In the genomic region with DNA sequence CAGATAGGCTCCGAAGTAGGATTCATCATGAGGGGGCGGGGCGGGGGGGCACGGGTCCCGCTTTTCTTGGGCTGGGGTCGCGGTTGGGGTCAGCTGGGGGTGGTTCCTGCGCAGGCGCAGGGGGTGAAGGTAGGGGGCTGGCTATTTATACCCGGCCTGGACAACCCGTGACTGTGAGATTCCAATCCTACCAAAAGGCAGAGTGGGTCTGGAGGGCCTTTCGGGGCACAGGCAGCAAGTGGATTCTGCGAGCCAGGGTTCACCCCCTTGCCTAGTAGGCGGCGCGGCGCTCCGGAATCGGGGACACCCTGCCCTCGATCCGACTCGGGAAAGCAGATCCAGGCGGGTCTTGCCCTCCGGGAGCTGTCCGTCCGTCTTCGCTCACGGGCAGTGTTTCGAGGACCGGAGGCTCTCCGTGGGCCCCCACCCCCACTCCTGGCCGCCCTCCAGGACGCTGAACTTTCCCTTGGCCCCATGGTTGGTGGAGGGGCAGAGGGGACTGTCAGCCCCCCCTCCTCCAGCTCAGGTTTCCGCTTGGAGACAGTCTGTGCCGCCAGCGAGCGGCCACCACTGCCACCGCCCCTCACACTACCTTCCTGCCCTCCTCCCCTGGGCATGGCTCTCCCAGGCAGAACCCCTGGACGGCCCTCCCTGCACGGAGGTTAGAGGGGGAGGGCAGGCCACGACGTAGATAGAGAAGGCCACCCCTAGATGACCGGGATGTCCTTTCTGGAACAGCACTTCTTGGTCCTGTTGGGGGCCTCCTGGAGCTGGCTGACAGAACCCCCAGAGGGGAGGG, we compare ENCODE assay signal across 8 cellular contexts. TPM values are rescaled to one million over a fixed set of nuclear protein-coding genes. Genes with fewer than 3 reads are reported as not detected.
DNase-seq lines count a peak whose midpoint lies in the region; ATAC-seq and TF ChIP-seq lines count a peak whose summit lies in the region.

No MANE protein-coding gene starts in this region.

- no peaks in the 10 kb centered on the region for H3F3A ChIP-seq in PC-3 (ENCODE audit: low read length, unreplicated experiment)

- no peak for TF ChIP-seq CTCF in CD8-positive, alpha-beta T cell (IDR thresholded peaks at IDR 0.05)
- no peak for TF ChIP-seq CTCF in PC-3 (conservative IDR thresholded peaks at IDR 0.05; ENCODE audit: low read depth, low read length)
- no peak for TF ChIP-seq CTCF in nephron progenitor cell (IDR thresholded peaks at IDR 0.05)

- peaks cover 17% of the 10 kb centered on the region for H3K27me3 Mint-ChIP-seq in CD8-positive, alpha-beta T cell (ENCODE audit: low read depth)
- H3K27me3 Mint-ChIP-seq in nephron progenitor cell (ENCODE audit: low read depth, poor library complexity), result peaks cover 25% of the 10 kb centered on the region

- H3K4me2 ChIP-seq in PC-3 (ENCODE audit: low read length), result peak overlapping the region; percentile 100

- H3K4me3 ChIP-seq in CD8-positive, alpha-beta T cell (ENCODE audit: low read depth, low read length), result peak overlapping the region; percentile 46
- H3K4me3 ChIP-seq in PC-3 (ENCODE audit: low read length), result peak overlapping the region; percentile 71

- H4K20me1 ChIP-seq in PC-3 (ENCODE audit: low read length), result no peaks in the 10 kb centered on the region

- no peak for TF ChIP-seq POLR2A in erythroblast (IDR thresholded peaks at IDR 0.05; ENCODE audit: low read length)

- H3K4me1 ChIP-seq in CD8-positive, alpha-beta T cell (ENCODE audit: insufficient read depth, low read length), result peaks cover 25% of the 10 kb centered on the region
- H3K4me1 ChIP-seq in PC-3 (ENCODE audit: insufficient read depth, low read length), result peaks cover 10% of the 10 kb centered on the region

- no peaks in the 10 kb centered on the region for H3K36me3 Mint-ChIP-seq in CD8-positive, alpha-beta T cell
- H3K36me3 Mint-ChIP-seq in nephron progenitor cell (ENCODE audit: low read depth), result peaks cover 9% of the 10 kb centered on the region

- ATAC-seq in CD8-positive, alpha-beta T cell, result no peak
- ATAC-seq in PC-3 (no peak), GM19397 (IDR thresholded peaks at IDR 0.05; ENCODE audit: unreplicated experiment) (no peak), HG02852 (IDR thresholded peaks at IDR 0.05; ENCODE audit: unreplicated experiment) (no peak)

- POLR2A ChIA-PET in CD8-positive, alpha-beta T cell (lab: Charles Lee), result interaction anchor here (0.6 to 2.2 kb wide), 5 partner anchors 14 to 199 kb away, joined by 3 to 8 read pairs (median 4); partner anchors contain the start of genes ACADVL, ACAP1, DLG4 and SLC35G6
- POLR2A ChIA-PET in PC-3 (lab: Charles Lee; ENCODE audit: unreplicated experiment), result no interaction called here

- H3K9me3 ChIP-seq in CD8-positive, alpha-beta T cell (ENCODE audit: low read length), result no peaks in the 10 kb centered on the region
- no peaks in the 10 kb centered on the region for H3K9me3 ChIP-seq in PC-3 (ENCODE audit: low read length)

- no peaks in the 10 kb centered on the region for H3K27me3 ChIP-seq in CD8-positive, alpha-beta T cell (ENCODE audit: insufficient read depth, low read length)
- H3K27me3 ChIP-seq in PC-3 (ENCODE audit: low read length), result no peaks in the 10 kb centered on the region

- no peaks in the 10 kb centered on the region for H3K9me2 ChIP-seq in PC-3 (replicated peaks; ENCODE audit: low read length)

- H3K79me2 ChIP-seq in PC-3 (ENCODE audit: low read length), result no peaks in the 10 kb centered on the region

- BruUV-seq in PC-3 (replicated peaks; lab: Mats Ljungman, UMichigan), result no TSS peak

- CTCF ChIA-PET in CD8-positive, alpha-beta T cell (lab: Charles Lee), result interaction anchor here (0.6 to 9.5 kb wide), 10 partner anchors 10 to 75 kb away, joined by 3 to 80 read pairs (median 7); no protein-coding TSS in a partner anchor
- CTCF ChIA-PET in PC-3 (lab: Charles Lee), result interaction anchor here (0.6 to 1.2 kb wide), 2 partner anchors 10 to 14 kb away, joined by 3 read pairs; no protein-coding TSS in a partner anchor

- intact Hi-C loops in CD8-positive, alpha-beta T cell (cut with DNase I, micrococcal nuclease), result loop anchor here (1.0 to 5.0 kb wide), 6 partner anchors 17 to 279 kb away; partner anchors contain the start of genes GPS2 (in 1 of the 2) and SENP3 (in 1 of the 2)
- intact Hi-C loops in PC-3 (cut with micrococcal nuclease), result loop anchor here (1.0 to 2.0 kb wide), 3 partner anchors 14 to 29 kb away; partner anchors contain the start of gene ELP5

- peaks cover 16% of the 10 kb centered on the region for H3K4me1 Mint-ChIP-seq in CD8-positive, alpha-beta T cell (ENCODE audit: low read depth)
- H3K4me1 Mint-ChIP-seq in nephron progenitor cell, result peaks cover 45% of the 10 kb centered on the region

- DNase-seq in CD8-positive, alpha-beta T cell, result peak in 2 of 7 experiments; percentile 10 to 50
- no peak for DNase-seq in PC-3
- peak; percentile 74 to 81 for DNase-seq in erythroblast (lab: John Stamatoyannopoulos, UW)
- peak; percentile 63 for DNase-seq in nephron progenitor cell
- no peak for DNase-seq in COLO668 (lab: John Stamatoyannopoulos, UW; ENCODE audit: unreplicated experiment)
- no peak for DNase-seq in putamen (ENCODE audit: low spot score)

- no peak overlapping the region for H3K27ac Mint-ChIP-seq in CD8-positive, alpha-beta T cell
- no peak overlapping the region for H3K27ac Mint-ChIP-seq in nephron progenitor cell

- no peaks in the 10 kb centered on the region for H3K36me3 ChIP-seq in CD8-positive, alpha-beta T cell (ENCODE audit: insufficient read depth, low read length)
- no peaks in the 10 kb centered on the region for H3K36me3 ChIP-seq in PC-3 (ENCODE audit: low read depth, low read length)

- H3K4me3 Mint-ChIP-seq in CD8-positive, alpha-beta T cell, result peak overlapping the region; percentile 79
- H3K4me3 Mint-ChIP-seq in nephron progenitor cell, result peak overlapping the region; percentile 84

- H3K9ac ChIP-seq in PC-3 (ENCODE audit: low read length), result no peak overlapping the region

- H3K27ac ChIP-seq in CD8-positive, alpha-beta T cell (ENCODE audit: low read depth, low read length), result no peak overlapping the region
- no peak overlapping the region for H3K27ac ChIP-seq in PC-3 (ENCODE audit: low read length)

- H3K9me3 Mint-ChIP-seq in CD8-positive, alpha-beta T cell, result no peaks in the 10 kb centered on the region
- no peaks in the 10 kb centered on the region for H3K9me3 Mint-ChIP-seq in nephron progenitor cell

- peak overlapping the region; percentile 72; the same call in 1 of the 2 replicates for H2AFZ ChIP-seq in PC-3 (ENCODE audit: low read length)

RNA-seq across cellular contexts. Expression of gene SLC2A4, which starts 0.6 kb away (rescaled TPM):
- total RNA-seq in CD8-positive, alpha-beta T cell, result not detected
- total RNA-seq in PC-3 (2014; rRNA removed), result 0.29 TPM in 1 of 2 replicates, not detected in the other

RNA-seq across cellular contexts. Expression of gene YBX2, which starts 12.3 kb away (rescaled TPM):
- not detected for total RNA-seq in CD8-positive, alpha-beta T cell
- total RNA-seq in PC-3 (2014; rRNA removed), result 1.1 and 1.4 TPM in 2 replicates

RNA-seq across cellular contexts. Expression of gene CLDN7, which starts 19.9 kb away (rescaled TPM):
- total RNA-seq in CD8-positive, alpha-beta T cell, result 1 to 10 TPM; 4.1 to 4.5 TPM
- total RNA-seq in PC-3 (2014; rRNA removed), result 147 and 180 TPM in 2 replicates

RNA-seq across cellular contexts. Expression of gene EIF5A, which starts 25.3 kb away (rescaled TPM):
- 100 to 1,000 TPM; 581 to 613 TPM for total RNA-seq in CD8-positive, alpha-beta T cell
- 1,140 and 1,203 TPM in 2 replicates for total RNA-seq in PC-3 (2014; rRNA removed)

RNA-seq across cellular contexts. Expression of gene ELP5, which starts 30.1 kb away (rescaled TPM):
- total RNA-seq in CD8-positive, alpha-beta T cell, result 10 to 100 TPM; 38.9 to 39.0 TPM
- total RNA-seq in PC-3 (2014; rRNA removed), result 60.5 and 67.5 TPM in 2 replicates

Comparison
In these comparisons a context has a peak if more than half of its experiments do, and no peak if none do; other contexts are left out.
1. DNase-seq: peak in erythroblast (2 of 2) and nephron progenitor cell (single experiment); none in PC-3 (single experiment), COLO668 (single experiment) and putamen (single experiment).
2. RNA of gene CLDN7, which starts 19.9 kb away (total RNA-seq): 147 to 180 TPM in PC-3; 4.1 to 4.5 TPM in CD8-positive, alpha-beta T cell; every median in the first group is over 10 times any median in the second.